ENCODE assay signal across 29 cellular contexts in genomic region chr11:134957540-134958335, GRCh38.
"Had no signal": no experiment of that assay in that cellular context is flagged by ENCODE, and none has a peak within 500 bp of the region (broad histone marks: within the 10 kb centered on the region; RNA-seq: fewer than 3 reads in every experiment).

No MANE protein-coding gene starts in this region.

- H3K27me3 ChIP-seq: ascending aorta, cardiac muscle cell, dorsolateral prefrontal cortex, neural progenitor cell had no signal

- ATAC-seq: left lung; natural killer cell; sciatic nerve; stimulated activated effector memory CD8-positive, alpha-beta T cell treated with anti-CD3 and anti-CD28 coated beads, Interleukin-12 subunit alpha, Interleukin-12 subunit beta, amount 100 ng/mL, for 72 hours had no signal

- H3K4me1 ChIP-seq: ascending aorta, heart left ventricle, left lung, neural progenitor cell had no signal

- H3K9me3 ChIP-seq: ascending aorta, heart left ventricle, left lung, thoracic aorta had no signal

- H2AFZ ChIP-seq: neural progenitor cell had no signal

- H3K9ac ChIP-seq: neural progenitor cell had no signal

- DNase-seq: activated CD4-positive, alpha-beta memory T cell treated with anti-CD3 and anti-CD28 coated beads for 36 hours; activated CD4-positive, alpha-beta T cell treated with anti-CD3 and anti-CD28 coated beads, Interleukin-2, amount 10 ng/mL, durations not matched to agents 24 days and 14 days; activated CD4-positive, CD25-positive, alpha-beta regulatory T cell treated with anti-CD3 and anti-CD28 coated beads, Interleukin-2, amount 50 U/mL, for 72 hours; activated CD8-positive, alpha-beta memory T cell treated with anti-CD3 and anti-CD28 coated beads, Interleukin-2, amount 50 U/mL, for 4 hours; activated effector memory CD4-positive, alpha-beta T cell treated with anti-CD3 and anti-CD28 coated beads, Interleukin-2, amount 50 U/mL, for 16 hours; activated naive CD4-positive, alpha-beta T cell treated with anti-CD3 and anti-CD28 coated beads for 36 hours; activated naive CD8-positive, alpha-beta T cell treated with anti-CD3 and anti-CD28 coated beads, Interleukin-2, amount 10 ng/mL, durations not matched to agents 7 days and 5 days; activated T-cell treated with anti-CD3 and anti-CD28 coated beads, Interleukin-2, amount 50 U/mL, for 1 hour; cerebellar nuclear complex; dorsolateral prefrontal cortex; effector memory CD4-positive, alpha-beta T cell; erythroblast; heart left ventricle; hypothalamus; left lung; mesendoderm; natural killer cell; small intestine; stimulated activated CD4-positive, alpha-beta T cell treated with anti-CD3 and anti-CD28 coated beads, Interleukin-4, amount 100 ng/mL, for 24 hours; SW 1271; T-helper 9 cell had no signal

- H3K4me3 ChIP-seq: ascending aorta, cardiac muscle cell, coronary artery, dorsolateral prefrontal cortex, heart left ventricle, left lung, lung, neural progenitor cell, thoracic aorta had no signal

- H3K27ac ChIP-seq: ascending aorta, cardiac muscle cell, coronary artery, dorsolateral prefrontal cortex, heart left ventricle, left lung, neural progenitor cell, thoracic aorta had no signal

- H3K36me3 ChIP-seq: ascending aorta, cardiac muscle cell, heart left ventricle, left lung, neural progenitor cell, thoracic aorta had no signal

- H3K4me2 ChIP-seq: neural progenitor cell had no signal
